In the genomic region with DNA sequence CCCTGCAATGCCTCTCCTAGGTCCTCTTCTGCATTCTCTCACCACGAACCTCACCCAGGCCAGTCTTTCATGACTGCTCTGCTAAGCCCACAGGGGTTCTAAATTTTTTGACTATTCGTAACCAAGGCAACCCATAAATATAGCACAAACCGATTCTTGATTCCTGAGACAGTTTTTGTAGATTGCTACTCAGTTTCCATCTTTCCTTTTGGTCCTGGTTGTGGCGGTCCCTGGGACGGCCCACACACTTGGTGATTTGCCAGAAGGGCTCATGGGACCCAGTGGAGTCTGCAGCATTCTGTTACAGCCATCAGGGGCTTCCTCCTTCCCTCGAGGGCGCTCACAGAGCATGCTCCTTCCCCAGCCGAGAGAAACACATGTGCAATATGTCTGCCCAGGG, we compare ENCODE assay signal across 28 cellular contexts. TPM values are rescaled to one million over a fixed set of nuclear protein-coding genes. Genes with fewer than 3 reads are reported as not detected.
"Had no signal": no experiment of that assay in that cellular context is flagged by ENCODE, and none has a peak within 500 bp of the region (broad histone marks: within the 10 kb centered on the region; RNA-seq: fewer than 3 reads in every experiment).

No MANE protein-coding gene starts in this region.

- H3K27ac Mint-ChIP-seq: activated CD4-positive, alpha-beta memory T cell treated with anti-CD3 and anti-CD28 coated beads for 36 hours; activated CD4-positive, alpha-beta T cell treated with anti-CD3 and anti-CD28 coated beads, Interleukin-2, amount 10 ng/mL, durations not matched to agents 7 days and 5 days; activated naive CD4-positive, alpha-beta T cell treated with anti-CD3 and anti-CD28 coated beads for 36 hours; activated naive CD8-positive, alpha-beta T cell; activated T-helper 17 cell treated with anti-CD3 and anti-CD28 coated beads, Interleukin-2, amount 50 U/mL, for 72 hours had no signal

- DNase-seq: activated CD4-positive, alpha-beta memory T cell treated with anti-CD3 and anti-CD28 coated beads for 36 hours; activated CD4-positive, alpha-beta T cell treated with anti-CD3 and anti-CD28 coated beads, Interleukin-2, amount 10 ng/mL, durations not matched to agents 7 days and 5 days; activated CD4-positive, CD25-positive, alpha-beta regulatory T cell; activated CD8-positive, alpha-beta memory T cell treated with anti-CD3 and anti-CD28 coated beads for 24 hours; activated gamma-delta T cell; activated naive CD4-positive, alpha-beta T cell treated with anti-CD3 and anti-CD28 coated beads for 36 hours; activated T-cell treated with anti-CD3 and anti-CD28 coated beads for 4 hours; activated T-cell treated with anti-CD3 and anti-CD28 coated beads, Interleukin-2, amount 50 U/mL, for 48 hours; cerebellar nuclear complex; MM.1S; NCI-H1105 treated with DMSO at 0.1 percent for 48 hours; NCI-H1436 treated with DMSO at 0.1 percent for 48 hours; NCI-H187; NCI-H2081; NCI-H345; NCI-H510A; NCI-H526 treated with DMSO at 0.1 percent for 48 hours; NCI-H82; RPMI8226; T-cell; T-helper 2 cell; T1000 had no signal

- H3K4me3 Mint-ChIP-seq: activated CD4-positive, alpha-beta memory T cell treated with anti-CD3 and anti-CD28 coated beads for 36 hours; activated CD4-positive, alpha-beta T cell treated with anti-CD3 and anti-CD28 coated beads, Interleukin-2, amount 10 ng/mL, durations not matched to agents 7 days and 5 days; activated naive CD4-positive, alpha-beta T cell treated with anti-CD3 and anti-CD28 coated beads for 36 hours; activated naive CD8-positive, alpha-beta T cell; activated T-helper 17 cell treated with anti-CD3 and anti-CD28 coated beads, Interleukin-2, amount 50 U/mL, for 72 hours; brain; T-cell had no signal

- ATAC-seq: activated T-helper 17 cell treated with anti-CD3 and anti-CD28 coated beads, Interleukin-2, amount 50 U/mL, for 72 hours; Right ventricle myocardium inferior; T-cell had no signal

- H3K4me2 ChIP-seq: KMS-11 had no signal

- H3K27ac ChIP-seq: KMS-11, SK-N-MC had no signal

- H3K36me3 Mint-ChIP-seq: activated CD4-positive, alpha-beta memory T cell treated with anti-CD3 and anti-CD28 coated beads for 36 hours; activated naive CD8-positive, alpha-beta T cell; brain; T-cell had no signal

- H3K4me3 ChIP-seq: SK-N-MC had no signal

- H3K9me3 Mint-ChIP-seq: activated CD4-positive, alpha-beta memory T cell treated with anti-CD3 and anti-CD28 coated beads for 36 hours; activated CD4-positive, alpha-beta T cell treated with anti-CD3 and anti-CD28 coated beads, Interleukin-2, amount 10 ng/mL, durations not matched to agents 7 days and 5 days; activated naive CD4-positive, alpha-beta T cell treated with anti-CD3 and anti-CD28 coated beads for 36 hours; activated T-helper 17 cell treated with anti-CD3 and anti-CD28 coated beads, Interleukin-2, amount 50 U/mL, for 72 hours; brain; T-cell had no signal

- H3K9ac ChIP-seq: KMS-11 had no signal

RNA-seq across cellular contexts. Expression of a gene that starts 23.4 kb away (rescaled TPM):
- total RNA-seq: Right ventricle myocardium inferior had no signal
